11 cellular contexts compared by ENCODE assay signal in the genomic region with DNA sequence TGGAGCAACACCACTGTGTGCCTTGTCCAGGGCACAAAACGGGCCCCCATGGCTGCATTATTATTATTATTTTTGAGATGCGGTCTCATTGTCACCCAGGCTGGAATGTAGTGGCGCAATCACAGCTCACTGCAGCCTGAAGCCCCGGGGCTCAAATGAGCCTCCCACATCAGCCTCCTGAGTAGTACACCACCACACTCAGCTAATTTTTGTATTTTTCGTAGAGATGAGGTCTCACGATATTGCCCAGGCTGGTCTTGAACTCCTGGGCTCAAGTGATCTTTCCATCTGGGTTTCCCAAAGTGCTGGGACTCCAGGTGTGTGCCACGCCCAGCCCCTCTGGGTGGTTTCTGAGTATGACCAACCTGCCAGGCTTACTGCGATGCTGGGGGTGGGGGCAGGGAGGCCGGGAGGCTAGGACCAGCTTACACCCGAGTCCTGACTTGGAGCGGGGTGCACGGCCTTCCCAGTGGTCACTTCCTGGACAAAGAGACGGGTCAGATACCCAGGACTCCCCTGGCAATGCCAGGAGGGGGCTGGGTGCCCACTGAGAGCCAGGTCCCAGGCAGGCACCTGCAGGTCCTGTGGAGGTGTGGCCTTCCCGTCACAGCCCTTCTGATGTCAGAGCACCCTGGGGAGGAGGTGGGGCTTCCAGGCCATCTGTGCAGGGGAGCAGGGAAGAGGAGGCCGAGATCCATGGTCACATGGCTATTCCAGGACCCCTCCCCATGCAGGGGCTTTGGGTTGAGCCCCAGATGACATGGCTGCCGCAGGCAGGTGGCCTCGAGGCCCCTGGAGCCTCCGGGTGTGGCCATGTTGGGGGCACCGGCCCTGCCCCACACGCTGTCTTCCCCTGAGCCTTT. TPM values are rescaled to one million over a fixed set of nuclear protein-coding genes. Genes with fewer than 3 reads are reported as not detected.
DNase-seq lines count a peak whose midpoint lies in the region; ATAC-seq, FAIRE-seq and TF ChIP-seq lines count a peak whose summit lies in the region.
"Had no signal": no experiment of that assay in that cellular context is flagged by ENCODE, and none has a peak within 500 bp of the region (broad histone marks: within the 10 kb centered on the region; RNA-seq: fewer than 3 reads in every experiment).

No MANE protein-coding gene starts in this region.

- TF ChIP-seq RAD21 in K562 (CRISPR knock-in tag; conservative IDR thresholded peaks at IDR 0.05 in 1 of 2, IDR thresholded peaks at IDR 0.05 in 1 of 2), result no peak

- POLR2A ChIA-PET in K562 (lab: Yijun Ruan, JAX), result interaction anchor here (0.6 to 1.1 kb wide), 4 partner anchors 10 to 959 kb away, joined by 3 read pairs; no protein-coding TSS in a partner anchor

- FAIRE-seq in HTR-8/SVneo (lab: Jason Lieb, UNC) (peak; percentile 59), K562 (lab: Jason Lieb, UNC) (no peak)

- no peak overlapping the region for H3K27ac ChIP-seq in K562 (ENCODE audit: extremely low read depth, low read depth, low read length)
- H3K27ac ChIP-seq: thyroid gland had no signal

- H4K20me1 ChIP-seq in K562 (replicated peaks; ENCODE audit: control insufficient read depth, insufficient read depth, low read length), result peaks cover 5% of the 10 kb centered on the region; the same call in 1 of the 2 replicates

- TF ChIP-seq CTCF in K562 (IDR thresholded peaks at IDR 0.05 in 2 of 3, conservative IDR thresholded peaks at IDR 0.05 in 1 of 3; ENCODE audit: insufficient read depth in 2 of 3, low read depth in 1 of 3, low read length in 3 of 3) (no peak), mucosa of descending colon (IDR thresholded peaks at IDR 0.05) (no peak)

- DNase-seq in COLO668 (lab: John Stamatoyannopoulos, UW; ENCODE audit: unreplicated experiment) (peak; percentile 86), HTR-8/SVneo (ENCODE audit: insufficient read length, low spot score) (no peak), K562 (ENCODE audit: extremely low read depth in 1 of 4, low spot score in 3 of 4) (peak in 1 of 4 experiments; percentile 44), mucosa of descending colon (peak; percentile 80 to 83 (median 80))
- no peak for DNase-seq in stimulated activated CD4-positive, alpha-beta T cell treated with anti-CD3 and anti-CD28 coated beads, Interleukin-1b, Interleukin-23, amount 100 ng/mL, for 48 hours
- DNase-seq: GOT3, NCI-H2081, thyroid gland had no signal

- H3K36me3 ChIP-seq in K562 (ENCODE audit: control insufficient read depth, insufficient read depth, low read length), result no peaks in the 10 kb centered on the region
- no peaks in the 10 kb centered on the region for H3K36me3 ChIP-seq in mucosa of descending colon (ENCODE audit: low read depth)
- H3K36me3 ChIP-seq: thyroid gland had no signal

- no peaks in the 10 kb centered on the region for H3K27me3 ChIP-seq in K562 (ENCODE audit: control insufficient read depth in 2 of 2, insufficient read depth in 2 of 2, low read length in 2 of 2)
- H3K27me3 ChIP-seq: thyroid gland had no signal

- no peak overlapping the region for H3K4me2 ChIP-seq in K562 (ENCODE audit: insufficient read depth, low read length)

- intact Hi-C loops in K562 (cut with micrococcal nuclease) (no loop called here), mucosa of descending colon (cut with DNase I, micrococcal nuclease) (no loop called here)

- H3K9me1 ChIP-seq in K562 (ENCODE audit: control insufficient read depth, insufficient read depth, low read length), result peaks cover 3% of the 10 kb centered on the region

- no peak for TF ChIP-seq POLR2A in K562 (conservative IDR thresholded peaks at IDR 0.05)

- no peaks in the 10 kb centered on the region for H3K9me3 ChIP-seq in K562 (replicated peaks; ENCODE audit: control insufficient read depth, insufficient read depth, low read depth, low read length)
- no peaks in the 10 kb centered on the region for H3K9me3 ChIP-seq in mucosa of descending colon
- H3K9me3 ChIP-seq: thyroid gland had no signal

- H2AFZ ChIP-seq in K562 (ENCODE audit: low read depth, low read length), result no peak overlapping the region

- CTCF ChIA-PET in K562 (lab: Yijun Ruan, JAX; ENCODE audit: low intra/inter-chr PET ratio), result no interaction called here

- no peaks in the 10 kb centered on the region for H3K79me2 ChIP-seq in K562 (ENCODE audit: control insufficient read depth, insufficient read depth, low read length)

- ATAC-seq in K562 (peak; percentile 44), mucosa of descending colon (peak; percentile 61), HG02763 (IDR thresholded peaks at IDR 0.05; ENCODE audit: unreplicated experiment) (no peak), GM18870 (IDR thresholded peaks at IDR 0.05; ENCODE audit: unreplicated experiment) (no peak)
- no peak for ATAC-seq in activated CD4-positive, CD25-positive, alpha-beta regulatory T cell treated with anti-CD3 and anti-CD28 coated beads, Interleukin-2, amount 50 U/mL, for 24 hours

- TF ChIP-seq EP300 in K562 (IDR thresholded peaks at IDR 0.05; ENCODE audit: low read length), result no peak

- H3K4me1 ChIP-seq in K562 (replicated peaks in 1 of 2; ENCODE audit: control insufficient read depth in 2 of 2, insufficient read depth in 2 of 2, low read length in 2 of 2) (peaks cover 12 to 95% of the 10 kb centered on the region in 2 experiments), mucosa of descending colon (ENCODE audit: low read depth) (peaks cover 53% of the 10 kb centered on the region)

- 29% methylated on average over 17 of the region's 20 CpGs for WGBS in K562 (ENCODE audit: insufficient coverage, low coverage, missing lambda C conversion rate)

- no peak overlapping the region for H3K4me3 ChIP-seq in K562
- no peak overlapping the region for H3K4me3 ChIP-seq in mucosa of descending colon
- H3K4me3 ChIP-seq: thyroid gland had no signal

- BruUV-seq in K562 (replicated peaks; lab: Mats Ljungman, UMichigan), result no TSS peak

- in situ Hi-C loops in K562 (cut with MboI), result no loop called here

- peak overlapping the region in 1 of 2 experiments; percentile 78; a peak in 2 of 4 replicates for H3K9ac ChIP-seq in K562 (ENCODE audit: insufficient read depth in 1 of 2, low read depth in 2 of 2, low read length in 2 of 2)

RNA-seq across cellular contexts. Expression of a gene that starts 8.3 kb away (rescaled TPM):
- 6.4 and 15.4 TPM in 2 replicates for total RNA-seq in K562 (2011; cell fraction: chromatin; rRNA removed; ENCODE audit: low replicate concordance)
- 16.8 and 18.8 TPM in 2 replicates for total RNA-seq in K562 (2011; cell fraction: nucleolus; rRNA removed)
- total RNA-seq in K562 (2011; cell fraction: nucleoplasm; rRNA removed), result 11.7 and 13.1 TPM in 2 replicates
- total RNA-seq in K562 (2014; rRNA removed) (19.1 and 25.9 TPM in 2 replicates), K562 (2014; rRNA removed; fragmentation: Illumina TruSeq; extraction: Trizol) (1.6 and 2.0 TPM in 2 replicates), K562 (2015; rRNA removed; fragmentation: Illumina TruSeq; extraction: Trizol) (3.3 and 4.0 TPM in 2 replicates), K562 (2021) (24.5 and 29.5 TPM in 2 replicates), mucosa of descending colon (100 to 1,000 TPM in 2 of 3 donors, 10 to 100 TPM in 1; 61.4 to 171 (median 146) TPM)
- polyA plus RNA-seq in K562 (2011; rRNA removed) (5.2 and 7.6 TPM in 2 replicates), K562 (2014; fragmentation: Illumina TruSeq; extraction: Trizol) (6.2 and 7.2 TPM in 2 replicates), K562 (2014; fragmentation: Nextera tagmentation; extraction: Ambion mirVana) (not detected), K562 (2014; rRNA removed) (13.8 and 17.8 TPM in 2 replicates)
- 10.4 and 26.9 TPM in 2 replicates for polyA plus RNA-seq in K562 (2011; cell fraction: cytosol; rRNA removed)
- polyA plus RNA-seq in K562 (2011; cell fraction: nucleus; rRNA removed), result 13.1 and 17.8 TPM in 2 replicates
- polyA plus RNA-seq in K562 (2012), result 6.1 and 8.4 TPM in 2 replicates
- polyA minus RNA-seq in K562 (2011; rRNA and poly(A)+ RNA removed), result 1.3 and 1.8 TPM in 2 replicates
- 9.5 and 11.2 TPM in 2 replicates for polyA minus RNA-seq in K562 (2011; cell fraction: cytosol; rRNA and poly(A)+ RNA removed)
- 9.2 and 12.6 TPM in 2 replicates for polyA minus RNA-seq in K562 (2011; cell fraction: nucleus; rRNA and poly(A)+ RNA removed)

RNA-seq across cellular contexts. Expression of a gene that starts 32.9 kb away (rescaled TPM):
- 16.4 and 68.0 TPM in 2 replicates for total RNA-seq in K562 (2011; cell fraction: chromatin; rRNA removed; ENCODE audit: low replicate concordance)
- total RNA-seq in K562 (2011; cell fraction: nucleolus; rRNA removed), result 100 and 103 TPM in 2 replicates
- total RNA-seq in K562 (2011; cell fraction: nucleoplasm; rRNA removed), result 32.4 and 39.2 TPM in 2 replicates
- total RNA-seq in K562 (2014; rRNA removed) (38.5 and 46.9 TPM in 2 replicates), K562 (2014; rRNA removed; fragmentation: Illumina TruSeq; extraction: Trizol) (3.4 and 4.6 TPM in 2 replicates), K562 (2015; rRNA removed; fragmentation: Illumina TruSeq; extraction: Trizol) (14.8 and 16.4 TPM in 2 replicates), K562 (2021) (45.8 and 49.2 TPM in 2 replicates), mucosa of descending colon (10 to 100 TPM; 23.3 to 48.6 (median 45.3) TPM)
- polyA plus RNA-seq in K562 (2011; rRNA removed) (8.6 and 13.0 TPM in 2 replicates), K562 (2014; fragmentation: Illumina TruSeq; extraction: Trizol) (8.8 and 14.8 TPM in 2 replicates), K562 (2014; fragmentation: Nextera tagmentation; extraction: Ambion mirVana) (1 to 10 TPM; 3.9 to 7.0 TPM), K562 (2014; rRNA removed) (23.9 and 27.3 TPM in 2 replicates)
- 18.4 and 58.5 TPM in 2 replicates for polyA plus RNA-seq in K562 (2011; cell fraction: cytosol; rRNA removed)
- 14.8 and 30.5 TPM in 2 replicates for polyA plus RNA-seq in K562 (2011; cell fraction: nucleus; rRNA removed)
- polyA plus RNA-seq in K562 (2012), result 20.5 and 29.0 TPM in 2 replicates
- 2.8 and 4.9 TPM in 2 replicates for polyA minus RNA-seq in K562 (2011; rRNA and poly(A)+ RNA removed)
- 27.4 and 32.4 TPM in 2 replicates for polyA minus RNA-seq in K562 (2011; cell fraction: cytosol; rRNA and poly(A)+ RNA removed)
- polyA minus RNA-seq in K562 (2011; cell fraction: nucleus; rRNA and poly(A)+ RNA removed), result 13.6 and 14.0 TPM in 2 replicates

RNA-seq across cellular contexts. Expression of a gene that starts 55.3 kb away (rescaled TPM):
- total RNA-seq in K562 (2011; cell fraction: chromatin; rRNA removed; ENCODE audit: low replicate concordance), result 20.6 and 61.7 TPM in 2 replicates
- 48.5 and 57.8 TPM in 2 replicates for total RNA-seq in K562 (2011; cell fraction: nucleolus; rRNA removed)
- total RNA-seq in K562 (2011; cell fraction: nucleoplasm; rRNA removed), result 24.1 and 26.4 TPM in 2 replicates
- 50.0 and 57.8 TPM in 2 replicates for total RNA-seq in K562 (2014; rRNA removed)
- 13.8 and 17.6 TPM in 2 replicates for total RNA-seq in K562 (2014; rRNA removed; fragmentation: Illumina TruSeq; extraction: Trizol)
- total RNA-seq in K562 (2015; rRNA removed; fragmentation: Illumina TruSeq; extraction: Trizol), result 29.7 and 30.5 TPM in 2 replicates
- 81.2 and 84.0 TPM in 2 replicates for total RNA-seq in K562 (2021)
- polyA plus RNA-seq in K562 (2011; rRNA removed), result 38.3 and 49.6 TPM in 2 replicates
- 51.9 and 81.6 TPM in 2 replicates for polyA plus RNA-seq in K562 (2011; cell fraction: cytosol; rRNA removed)
- polyA plus RNA-seq in K562 (2011; cell fraction: nucleus; rRNA removed), result 55.4 and 66.0 TPM in 2 replicates
- 61.8 and 81.8 TPM in 2 replicates for polyA plus RNA-seq in K562 (2012)
- polyA plus RNA-seq in K562 (2014; fragmentation: Illumina TruSeq; extraction: Trizol), result 28.4 and 52.9 TPM in 2 replicates
- polyA plus RNA-seq in K562 (2014; fragmentation: Nextera tagmentation; extraction: Ambion mirVana), result under 1 TPM; 0.24 to 0.49 TPM
- polyA plus RNA-seq in K562 (2014; rRNA removed), result 56.2 and 57.1 TPM in 2 replicates
- 22.0 and 33.8 TPM in 2 replicates for polyA minus RNA-seq in K562 (2011; rRNA and poly(A)+ RNA removed)
- polyA minus RNA-seq in K562 (2011; cell fraction: cytosol; rRNA and poly(A)+ RNA removed), result 41.6 and 47.4 TPM in 2 replicates
- polyA minus RNA-seq in K562 (2011; cell fraction: nucleus; rRNA and poly(A)+ RNA removed), result 11.4 and 18.9 TPM in 2 replicates
- 10 to 100 TPM; 52.9 to 66.2 (median 60.5) TPM for total RNA-seq in mucosa of descending colon

RNA-seq across cellular contexts. Expression of a gene that starts 59.3 kb away (rescaled TPM):
- total RNA-seq in K562 (2011; cell fraction: chromatin; rRNA removed; ENCODE audit: low replicate concordance), result not detected in 2 replicates
- not detected in 2 replicates for total RNA-seq in K562 (2011; cell fraction: nucleolus; rRNA removed)
- total RNA-seq in K562 (2011; cell fraction: nucleoplasm; rRNA removed), result not detected in 2 replicates
- total RNA-seq in K562 (2014; rRNA removed) (not detected in 2 replicates), K562 (2014; rRNA removed; fragmentation: Illumina TruSeq; extraction: Trizol) (not detected in 2 replicates), K562 (2015; rRNA removed; fragmentation: Illumina TruSeq; extraction: Trizol) (not detected in 2 replicates), K562 (2021) (not detected in 2 replicates), mucosa of descending colon (not detected)
- polyA plus RNA-seq in K562 (2011; rRNA removed) (not detected in 2 replicates), K562 (2014; fragmentation: Illumina TruSeq; extraction: Trizol) (not detected in 2 replicates), K562 (2014; fragmentation: Nextera tagmentation; extraction: Ambion mirVana) (not detected), K562 (2014; rRNA removed) (not detected in 2 replicates)
- not detected in 2 replicates for polyA plus RNA-seq in K562 (2011; cell fraction: cytosol; rRNA removed)
- not detected in 2 replicates for polyA plus RNA-seq in K562 (2011; cell fraction: nucleus; rRNA removed)
- 1.4 TPM in 2 replicates for polyA plus RNA-seq in K562 (2012)
- not detected in 2 replicates for polyA minus RNA-seq in K562 (2011; rRNA and poly(A)+ RNA removed)
- polyA minus RNA-seq in K562 (2011; cell fraction: cytosol; rRNA and poly(A)+ RNA removed), result not detected in 2 replicates
- polyA minus RNA-seq in K562 (2011; cell fraction: nucleus; rRNA and poly(A)+ RNA removed), result 0.44 TPM in 1 of 2 replicates, not detected in the other
- total RNA-seq: thyroid gland had no signal

Comparison
In these comparisons a context has a peak if more than half of its experiments do, and no peak if none do; other contexts are left out.
1. DNase-seq: peak in COLO668 (single experiment) and mucosa of descending colon (3 of 3); none in HTR-8/SVneo (single experiment) and stimulated activated CD4-positive, alpha-beta T cell treated with anti-CD3 and anti-CD28 coated beads, Interleukin-1b, Interleukin-23, amount 100 ng/mL, for 48 hours (single experiment).
2. ATAC-seq: peak in K562 (single experiment) and mucosa of descending colon (single experiment); none in HG02763 (single experiment), GM18870 (single experiment) and activated CD4-positive, CD25-positive, alpha-beta regulatory T cell treated with anti-CD3 and anti-CD28 coated beads, Interleukin-2, amount 50 U/mL, for 24 hours (0 of 2).